ENCODE assay signal across 10 cellular contexts in genomic region chr4:48329976-48330375, GRCh38. TPM values are rescaled to one million over a fixed set of nuclear protein-coding genes. Genes with fewer than 3 reads are reported as not detected.
A peak's percentile ranks its signal among the peaks of the same experiment; 100 is the strongest.
DNase-seq lines count a peak whose midpoint lies in the region; ATAC-seq, FAIRE-seq and TF ChIP-seq lines count a peak whose summit lies in the region.
"Had no signal": no experiment of that assay in that cellular context is flagged by ENCODE, and none has a peak within 500 bp of the region (broad histone marks: within the 10 kb centered on the region; RNA-seq: fewer than 3 reads in every experiment).

No MANE protein-coding gene starts in this region.

- TF ChIP-seq CTCF in astrocyte of the cerebellum (IDR thresholded peaks at IDR 0.05; ENCODE audit: low read depth, low read length, missing control alignments) (no peak), kidney epithelial cell (IDR thresholded peaks at IDR 0.05; ENCODE audit: insufficient read depth, low read length, poor library complexity, severe bottlenecking) (no peak)

- no peak for FAIRE-seq in GM19239 (lab: Jason Lieb, UNC)

- no peak for ATAC-seq in HG02571 (IDR thresholded peaks at IDR 0.05; ENCODE audit: unreplicated experiment)
- ATAC-seq: GM23338 had no signal

- no peaks in the 10 kb centered on the region for H3K36me3 ChIP-seq in kidney epithelial cell (ENCODE audit: control insufficient read depth, insufficient read depth, low read length)

- no peak overlapping the region for H3K4me3 ChIP-seq in astrocyte of the cerebellum (ENCODE audit: low read depth, low read length)
- no peak overlapping the region for H3K4me3 ChIP-seq in kidney epithelial cell (ENCODE audit: low read depth, low read length)
- H3K4me3 ChIP-seq: GM23338 had no signal

- H3K27me3 ChIP-seq in kidney epithelial cell (ENCODE audit: control insufficient read depth, insufficient read depth, low read length) = no peaks in the 10 kb centered on the region

- in situ Hi-C loops in ACHN (cut with HindIII; ENCODE audit: low pct_ligation_motif_present, low pct_unique_long_range_greater_than_20kb, low sequenced_read_pairs) = no loop called here
- in situ Hi-C loops in astrocyte of the cerebellum (cut with HindIII; ENCODE audit: low sequenced_read_pairs) = no loop called here

- DNase-seq in ACHN (peak; percentile 64), HT-29 (ENCODE audit: low spot score) (peak; percentile 9), astrocyte of the cerebellum (ENCODE audit: low read depth) (peak; percentile 94), kidney epithelial cell (ENCODE audit: low read depth) (peak; percentile 50), GM19239 (ENCODE audit: insufficient read length, low spot score) (no peak), COLO668 (lab: John Stamatoyannopoulos, UW; ENCODE audit: unreplicated experiment) (no peak), DMS79 treated with DMSO at 0.1 percent for 48 hours (lab: John Stamatoyannopoulos, UW) (no peak)
- DNase-seq: hypothalamus had no signal

RNA-seq across cellular contexts. Expression of gene SLAIN2, which starts 11.4 kb away (rescaled TPM):
- total RNA-seq in HT-29 (2014; rRNA removed; shearing (Covaris generic)) = 9.4 and 18.8 TPM in 2 replicates
- 104 and 109 TPM in 2 replicates for total RNA-seq in kidney epithelial cell

Comparison
In these comparisons a context has a peak if more than half of its experiments do, and no peak if none do; other contexts are left out.
1. DNase-seq: peak in ACHN (single experiment), HT-29 (single experiment), astrocyte of the cerebellum (single experiment) and kidney epithelial cell (single experiment); none in GM19239 (single experiment), COLO668 (single experiment) and DMS79 treated with DMSO at 0.1 percent for 48 hours (single experiment).